ENCODE assay signal across 1 cellular context in the genomic region with DNA sequence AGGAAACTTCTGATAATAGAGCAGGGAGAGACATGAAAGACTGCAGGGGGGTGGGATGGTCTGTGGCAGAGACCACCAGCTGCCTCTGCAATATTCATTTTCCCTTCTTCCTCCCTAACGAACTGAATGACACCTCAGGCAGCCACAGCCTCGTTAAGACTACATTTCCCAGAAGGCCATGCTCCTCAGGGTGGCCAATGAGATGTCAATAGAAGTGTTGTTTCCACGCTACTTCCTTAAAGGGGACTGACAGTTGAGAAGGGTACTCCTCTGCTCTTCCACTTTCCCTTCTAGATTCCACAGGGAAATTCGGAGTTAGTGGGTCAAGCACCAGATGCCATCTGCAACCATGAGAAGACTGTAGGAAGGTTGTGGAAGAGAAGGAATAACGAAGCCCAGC.
A peak's percentile ranks its signal among the peaks of the same experiment; 100 is the strongest.
TF ChIP-seq lines count a peak whose summit lies in the region.

No MANE protein-coding gene starts in this region.

TF ChIP-seq in K562, 482 proteins besides CTCF, POLR2A, EP300 and RAD21 (continued from another document):
- TF ChIP-seq CREM (IDR thresholded peaks at IDR 0.05; ENCODE audit: low read depth) (peak; percentile 40; the same call in 1 of the 2 replicates), ATF7 (IDR thresholded peaks at IDR 0.05) (0 out of 2 replicates have a peak, but pooled peaks have one; percentile 15), L3MBTL2 (IDR thresholded peaks at IDR 0.05) (peak; percentile 26; the same call in 1 of the 2 replicates), NFYB (IDR thresholded peaks at IDR 0.05; ENCODE audit: extremely low read depth, insufficient read length) (peak; percentile 23), PHF20 (IDR thresholded peaks at IDR 0.05; ENCODE audit: partially characterized antibody) (no peak), FOXK2 (conservative IDR thresholded peaks at IDR 0.05 in 1 of 2, IDR thresholded peaks at IDR 0.05 in 1 of 2; ENCODE audit: low read depth in 2 of 2) (peak; percentile 46 to 49; a peak in 1 of 4 replicates), ZNF717 (CRISPR knock-in tag; IDR thresholded peaks at IDR 0.05) (no peak), MAFF (IDR thresholded peaks at IDR 0.05; ENCODE audit: low read length) (no peak), ZNF212 (CRISPR knock-in tag; IDR thresholded peaks at IDR 0.05) (no peak), TOE1 (IDR thresholded peaks at IDR 0.05; ENCODE audit: borderline replicate concordance) (peak; percentile 28; the same call in 1 of the 2 replicates), TOE1 (CRISPR knock-in tag; IDR thresholded peaks at IDR 0.05; ENCODE audit: borderline replicate concordance, low read depth) (no peak), ETV1 (tag; conservative IDR thresholded peaks at IDR 0.05; ENCODE audit: low read depth) (no peak), POU5F1 (IDR thresholded peaks at IDR 0.05; ENCODE audit: borderline replicate concordance, low read depth, low read length, partially characterized antibody) (no peak), DDX20 (tag; IDR thresholded peaks at IDR 0.05; ENCODE audit: low read depth) (no peak), RFX1 (IDR thresholded peaks at IDR 0.05) (no peak), NFRKB (IDR thresholded peaks at IDR 0.05; ENCODE audit: low read depth) (no peak), MEIS2 (IDR thresholded peaks at IDR 0.05; ENCODE audit: partially characterized antibody) (peak; percentile 29), SETDB1 (IDR thresholded peaks at IDR 0.05; ENCODE audit: low read length) (no peak), SIX5 (IDR thresholded peaks at IDR 0.05; ENCODE audit: borderline replicate concordance in 1 of 2, insufficient read depth in 1 of 2, low read depth in 1 of 2, low read length in 2 of 2) (peak; percentile 54 to 73), SRF (CRISPR knock-in tag; IDR thresholded peaks at IDR 0.05) (peak in 1 of 2 experiments; percentile 49; a peak in 1 of 4 replicates), FOS (IDR thresholded peaks at IDR 0.05; ENCODE audit: extremely low read depth, insufficient read length) (peak; percentile 22), HDAC1 (IDR thresholded peaks at IDR 0.05) (no peak), GABPA (tag; conservative IDR thresholded peaks at IDR 0.05; ENCODE audit: low read depth) (peak; percentile 31; the same call in 1 of the 2 replicates), TGIF2 (CRISPR knock-in tag; IDR thresholded peaks at IDR 0.05) (no peak), ATF1 (CRISPR knock-in tag; IDR thresholded peaks at IDR 0.05) (no peak), ATF1 (tag; IDR thresholded peaks at IDR 0.05) (peak; percentile 13; the same call in 1 of the 2 replicates), RUNX1 (IDR thresholded peaks at IDR 0.05; ENCODE audit: low read depth) (no peak), FUS (optimal IDR thresholded peaks at IDR 0.05; ENCODE audit: low read depth, low read length) (no peak)
- TF ChIP-seq, protein P1, sequence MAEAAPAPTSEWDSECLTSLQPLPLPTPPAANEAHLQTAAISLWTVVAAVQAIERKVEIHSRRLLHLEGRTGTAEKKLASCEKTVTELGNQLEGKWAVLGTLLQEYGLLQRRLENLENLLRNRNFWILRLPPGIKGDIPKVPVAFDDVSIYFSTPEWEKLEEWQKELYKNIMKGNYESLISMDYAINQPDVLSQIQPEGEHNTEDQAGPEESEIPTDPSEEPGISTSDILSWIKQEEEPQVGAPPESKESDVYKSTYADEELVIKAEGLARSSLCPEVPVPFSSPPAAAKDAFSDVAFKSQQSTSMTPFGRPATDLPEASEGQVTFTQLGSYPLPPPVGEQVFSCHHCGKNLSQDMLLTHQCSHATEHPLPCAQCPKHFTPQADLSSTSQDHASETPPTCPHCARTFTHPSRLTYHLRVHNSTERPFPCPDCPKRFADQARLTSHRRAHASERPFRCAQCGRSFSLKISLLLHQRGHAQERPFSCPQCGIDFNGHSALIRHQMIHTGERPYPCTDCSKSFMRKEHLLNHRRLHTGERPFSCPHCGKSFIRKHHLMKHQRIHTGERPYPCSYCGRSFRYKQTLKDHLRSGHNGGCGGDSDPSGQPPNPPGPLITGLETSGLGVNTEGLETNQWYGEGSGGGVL (CRISPR knock-in tag; IDR thresholded peaks at IDR 0.05): no peak
- TF ChIP-seq, protein P2, sequence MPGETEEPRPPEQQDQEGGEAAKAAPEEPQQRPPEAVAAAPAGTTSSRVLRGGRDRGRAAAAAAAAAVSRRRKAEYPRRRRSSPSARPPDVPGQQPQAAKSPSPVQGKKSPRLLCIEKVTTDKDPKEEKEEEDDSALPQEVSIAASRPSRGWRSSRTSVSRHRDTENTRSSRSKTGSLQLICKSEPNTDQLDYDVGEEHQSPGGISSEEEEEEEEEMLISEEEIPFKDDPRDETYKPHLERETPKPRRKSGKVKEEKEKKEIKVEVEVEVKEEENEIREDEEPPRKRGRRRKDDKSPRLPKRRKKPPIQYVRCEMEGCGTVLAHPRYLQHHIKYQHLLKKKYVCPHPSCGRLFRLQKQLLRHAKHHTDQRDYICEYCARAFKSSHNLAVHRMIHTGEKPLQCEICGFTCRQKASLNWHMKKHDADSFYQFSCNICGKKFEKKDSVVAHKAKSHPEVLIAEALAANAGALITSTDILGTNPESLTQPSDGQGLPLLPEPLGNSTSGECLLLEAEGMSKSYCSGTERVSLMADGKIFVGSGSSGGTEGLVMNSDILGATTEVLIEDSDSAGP (CRISPR knock-in tag; IDR thresholded peaks at IDR 0.05): peak; percentile 97
- TF ChIP-seq, protein P3, sequence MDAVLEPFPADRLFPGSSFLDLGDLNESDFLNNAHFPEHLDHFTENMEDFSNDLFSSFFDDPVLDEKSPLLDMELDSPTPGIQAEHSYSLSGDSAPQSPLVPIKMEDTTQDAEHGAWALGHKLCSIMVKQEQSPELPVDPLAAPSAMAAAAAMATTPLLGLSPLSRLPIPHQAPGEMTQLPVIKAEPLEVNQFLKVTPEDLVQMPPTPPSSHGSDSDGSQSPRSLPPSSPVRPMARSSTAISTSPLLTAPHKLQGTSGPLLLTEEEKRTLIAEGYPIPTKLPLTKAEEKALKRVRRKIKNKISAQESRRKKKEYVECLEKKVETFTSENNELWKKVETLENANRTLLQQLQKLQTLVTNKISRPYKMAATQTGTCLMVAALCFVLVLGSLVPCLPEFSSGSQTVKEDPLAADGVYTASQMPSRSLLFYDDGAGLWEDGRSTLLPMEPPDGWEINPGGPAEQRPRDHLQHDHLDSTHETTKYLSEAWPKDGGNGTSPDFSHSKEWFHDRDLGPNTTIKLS (IDR thresholded peaks at IDR 0.05; ENCODE audit: borderline replicate concordance, low read depth): 0 out of 2 replicates have a peak, but pooled peaks have one; percentile 36
- TF ChIP-seq, protein P4, sequence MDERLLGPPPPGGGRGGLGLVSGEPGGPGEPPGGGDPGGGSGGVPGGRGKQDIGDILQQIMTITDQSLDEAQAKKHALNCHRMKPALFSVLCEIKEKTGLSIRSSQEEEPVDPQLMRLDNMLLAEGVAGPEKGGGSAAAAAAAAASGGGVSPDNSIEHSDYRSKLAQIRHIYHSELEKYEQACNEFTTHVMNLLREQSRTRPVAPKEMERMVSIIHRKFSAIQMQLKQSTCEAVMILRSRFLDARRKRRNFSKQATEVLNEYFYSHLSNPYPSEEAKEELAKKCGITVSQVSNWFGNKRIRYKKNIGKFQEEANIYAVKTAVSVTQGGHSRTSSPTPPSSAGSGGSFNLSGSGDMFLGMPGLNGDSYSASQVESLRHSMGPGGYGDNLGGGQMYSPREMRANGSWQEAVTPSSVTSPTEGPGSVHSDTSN (CRISPR knock-in tag; IDR thresholded peaks at IDR 0.05; ENCODE audit: low read depth): no peak
- TF ChIP-seq, protein P4 (tag; conservative IDR thresholded peaks at IDR 0.05; ENCODE audit: low read depth): 0 out of 2 replicates have a peak, but pooled peaks have one; percentile 6
- TF ChIP-seq, protein P5, sequence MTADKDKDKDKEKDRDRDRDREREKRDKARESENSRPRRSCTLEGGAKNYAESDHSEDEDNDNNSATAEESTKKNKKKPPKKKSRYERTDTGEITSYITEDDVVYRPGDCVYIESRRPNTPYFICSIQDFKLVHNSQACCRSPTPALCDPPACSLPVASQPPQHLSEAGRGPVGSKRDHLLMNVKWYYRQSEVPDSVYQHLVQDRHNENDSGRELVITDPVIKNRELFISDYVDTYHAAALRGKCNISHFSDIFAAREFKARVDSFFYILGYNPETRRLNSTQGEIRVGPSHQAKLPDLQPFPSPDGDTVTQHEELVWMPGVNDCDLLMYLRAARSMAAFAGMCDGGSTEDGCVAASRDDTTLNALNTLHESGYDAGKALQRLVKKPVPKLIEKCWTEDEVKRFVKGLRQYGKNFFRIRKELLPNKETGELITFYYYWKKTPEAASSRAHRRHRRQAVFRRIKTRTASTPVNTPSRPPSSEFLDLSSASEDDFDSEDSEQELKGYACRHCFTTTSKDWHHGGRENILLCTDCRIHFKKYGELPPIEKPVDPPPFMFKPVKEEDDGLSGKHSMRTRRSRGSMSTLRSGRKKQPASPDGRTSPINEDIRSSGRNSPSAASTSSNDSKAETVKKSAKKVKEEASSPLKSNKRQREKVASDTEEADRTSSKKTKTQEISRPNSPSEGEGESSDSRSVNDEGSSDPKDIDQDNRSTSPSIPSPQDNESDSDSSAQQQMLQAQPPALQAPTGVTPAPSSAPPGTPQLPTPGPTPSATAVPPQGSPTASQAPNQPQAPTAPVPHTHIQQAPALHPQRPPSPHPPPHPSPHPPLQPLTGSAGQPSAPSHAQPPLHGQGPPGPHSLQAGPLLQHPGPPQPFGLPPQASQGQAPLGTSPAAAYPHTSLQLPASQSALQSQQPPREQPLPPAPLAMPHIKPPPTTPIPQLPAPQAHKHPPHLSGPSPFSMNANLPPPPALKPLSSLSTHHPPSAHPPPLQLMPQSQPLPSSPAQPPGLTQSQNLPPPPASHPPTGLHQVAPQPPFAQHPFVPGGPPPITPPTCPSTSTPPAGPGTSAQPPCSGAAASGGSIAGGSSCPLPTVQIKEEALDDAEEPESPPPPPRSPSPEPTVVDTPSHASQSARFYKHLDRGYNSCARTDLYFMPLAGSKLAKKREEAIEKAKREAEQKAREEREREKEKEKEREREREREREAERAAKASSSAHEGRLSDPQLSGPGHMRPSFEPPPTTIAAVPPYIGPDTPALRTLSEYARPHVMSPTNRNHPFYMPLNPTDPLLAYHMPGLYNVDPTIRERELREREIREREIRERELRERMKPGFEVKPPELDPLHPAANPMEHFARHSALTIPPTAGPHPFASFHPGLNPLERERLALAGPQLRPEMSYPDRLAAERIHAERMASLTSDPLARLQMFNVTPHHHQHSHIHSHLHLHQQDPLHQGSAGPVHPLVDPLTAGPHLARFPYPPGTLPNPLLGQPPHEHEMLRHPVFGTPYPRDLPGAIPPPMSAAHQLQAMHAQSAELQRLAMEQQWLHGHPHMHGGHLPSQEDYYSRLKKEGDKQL (CRISPR knock-in tag; IDR thresholded peaks at IDR 0.05; ENCODE audit: borderline replicate concordance): no peak
- TF ChIP-seq, protein P6, sequence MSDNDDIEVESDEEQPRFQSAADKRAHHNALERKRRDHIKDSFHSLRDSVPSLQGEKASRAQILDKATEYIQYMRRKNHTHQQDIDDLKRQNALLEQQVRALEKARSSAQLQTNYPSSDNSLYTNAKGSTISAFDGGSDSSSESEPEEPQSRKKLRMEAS (CRISPR knock-in tag; IDR thresholded peaks at IDR 0.05): no peak
- TF ChIP-seq, protein P7, sequence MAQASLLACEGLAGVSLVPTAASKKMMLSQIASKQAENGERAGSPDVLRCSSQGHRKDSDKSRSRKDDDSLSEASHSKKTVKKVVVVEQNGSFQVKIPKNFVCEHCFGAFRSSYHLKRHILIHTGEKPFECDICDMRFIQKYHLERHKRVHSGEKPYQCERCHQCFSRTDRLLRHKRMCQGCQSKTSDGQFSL (CRISPR knock-in tag; IDR thresholded peaks at IDR 0.05): no peak
- TF ChIP-seq, protein P7 (tag; IDR thresholded peaks at IDR 0.05): no peak
- TF ChIP-seq, protein P8, sequence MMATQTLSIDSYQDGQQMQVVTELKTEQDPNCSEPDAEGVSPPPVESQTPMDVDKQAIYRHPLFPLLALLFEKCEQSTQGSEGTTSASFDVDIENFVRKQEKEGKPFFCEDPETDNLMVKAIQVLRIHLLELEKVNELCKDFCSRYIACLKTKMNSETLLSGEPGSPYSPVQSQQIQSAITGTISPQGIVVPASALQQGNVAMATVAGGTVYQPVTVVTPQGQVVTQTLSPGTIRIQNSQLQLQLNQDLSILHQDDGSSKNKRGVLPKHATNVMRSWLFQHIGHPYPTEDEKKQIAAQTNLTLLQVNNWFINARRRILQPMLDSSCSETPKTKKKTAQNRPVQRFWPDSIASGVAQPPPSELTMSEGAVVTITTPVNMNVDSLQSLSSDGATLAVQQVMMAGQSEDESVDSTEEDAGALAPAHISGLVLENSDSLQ (IDR thresholded peaks at IDR 0.05): peak; percentile 88
- TF ChIP-seq, protein P9, sequence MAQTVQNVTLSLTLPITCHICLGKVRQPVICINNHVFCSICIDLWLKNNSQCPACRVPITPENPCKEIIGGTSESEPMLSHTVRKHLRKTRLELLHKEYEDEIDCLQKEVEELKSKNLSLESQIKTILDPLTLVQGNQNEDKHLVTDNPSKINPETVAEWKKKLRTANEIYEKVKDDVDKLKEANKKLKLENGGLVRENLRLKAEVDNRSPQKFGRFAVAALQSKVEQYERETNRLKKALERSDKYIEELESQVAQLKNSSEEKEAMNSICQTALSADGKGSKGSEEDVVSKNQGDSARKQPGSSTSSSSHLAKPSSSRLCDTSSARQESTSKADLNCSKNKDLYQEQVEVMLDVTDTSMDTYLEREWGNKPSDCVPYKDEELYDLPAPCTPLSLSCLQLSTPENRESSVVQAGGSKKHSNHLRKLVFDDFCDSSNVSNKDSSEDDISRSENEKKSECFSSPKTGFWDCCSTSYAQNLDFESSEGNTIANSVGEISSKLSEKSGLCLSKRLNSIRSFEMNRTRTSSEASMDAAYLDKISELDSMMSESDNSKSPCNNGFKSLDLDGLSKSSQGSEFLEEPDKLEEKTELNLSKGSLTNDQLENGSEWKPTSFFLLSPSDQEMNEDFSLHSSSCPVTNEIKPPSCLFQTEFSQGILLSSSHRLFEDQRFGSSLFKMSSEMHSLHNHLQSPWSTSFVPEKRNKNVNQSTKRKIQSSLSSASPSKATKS (CRISPR knock-in tag; IDR thresholded peaks at IDR 0.05): no peak
